In the genomic region with DNA sequence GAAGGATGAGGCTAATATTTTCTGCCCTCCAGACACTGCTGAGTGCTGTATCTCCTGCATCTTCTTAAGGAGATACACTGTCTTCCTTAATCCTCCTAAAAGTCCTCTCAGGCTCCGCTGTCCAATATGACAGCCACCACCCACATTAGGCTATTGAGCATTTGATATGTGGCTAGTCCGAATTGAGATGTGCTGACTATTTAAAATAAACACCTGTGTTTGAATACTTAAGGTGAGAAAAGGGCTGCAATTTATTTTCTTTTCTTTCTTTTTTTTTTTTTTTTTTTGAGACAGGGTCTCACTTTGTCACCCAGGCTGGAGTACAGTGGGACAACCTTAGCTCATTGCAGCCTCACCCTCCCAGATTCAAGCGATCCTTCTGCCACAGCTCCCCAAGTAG, we compare ENCODE assay signal across 27 cellular contexts. TPM values are rescaled to one million over a fixed set of nuclear protein-coding genes. Genes with fewer than 3 reads are reported as not detected.
A peak's percentile ranks its signal among the peaks of the same experiment; 100 is the strongest.
DNase-seq lines count a peak whose midpoint lies in the region; ATAC-seq, FAIRE-seq and TF ChIP-seq lines count a peak whose summit lies in the region.
"Had no signal": no experiment of that assay in that cellular context is flagged by ENCODE, and none has a peak within 500 bp of the region (broad histone marks: within the 10 kb centered on the region; RNA-seq: fewer than 3 reads in every experiment).

No MANE protein-coding gene starts in this region.

- H2BK120ac ChIP-seq in IMR-90 (ENCODE audit: low read depth, low read length), result no peak overlapping the region

- peaks cover 22 to 56% of the 10 kb centered on the region in 2 experiments for H3K79me1 ChIP-seq in IMR-90 (ENCODE audit: low read depth in 1 of 2, low read length in 2 of 2)

- H3K9me3 ChIP-seq in IMR-90 (ENCODE audit: control insufficient read depth, insufficient read depth, low read length) (no peaks in the 10 kb centered on the region), K562 (replicated peaks; ENCODE audit: control insufficient read depth, insufficient read depth, low read depth, low read length) (no peaks in the 10 kb centered on the region)
- H3K9me3 ChIP-seq: BE2C, colonic mucosa, esophagus squamous epithelium, ovary, tibial artery had no signal

- TF ChIP-seq CTCF in 22Rv1 (IDR thresholded peaks at IDR 0.05) (no peak), IMR-90 (conservative IDR thresholded peaks at IDR 0.05; ENCODE audit: low read depth, low read length) (no peak), K562 (IDR thresholded peaks at IDR 0.05 in 2 of 3, conservative IDR thresholded peaks at IDR 0.05 in 1 of 3; ENCODE audit: insufficient read depth in 2 of 3, low read depth in 1 of 3, low read length in 3 of 3) (no peak), CD14-positive monocyte (IDR thresholded peaks at IDR 0.05) (no peak)

- intact Hi-C loops in IMR-90 (cut with micrococcal nuclease), result no loop called here
- intact Hi-C loops in K562 (cut with micrococcal nuclease), result no loop called here
- intact Hi-C loops in CD14-positive monocyte (cut with micrococcal nuclease), result no loop called here

- H4K5ac ChIP-seq in IMR-90 (ENCODE audit: low read depth, low read length), result no peak overlapping the region

- H3K4me1 ChIP-seq in IMR-90 (ENCODE audit: control insufficient read depth, insufficient read depth, low read length) (no peaks in the 10 kb centered on the region), K562 (replicated peaks in 1 of 2; ENCODE audit: control insufficient read depth in 2 of 2, insufficient read depth in 2 of 2, low read length in 2 of 2) (peaks cover 9 to 50% of the 10 kb centered on the region in 2 experiments)
- H3K4me1 ChIP-seq: BE2C had no signal

- H3K36me3 ChIP-seq in IMR-90 (ENCODE audit: control insufficient read depth, insufficient read depth, low read length), result peaks cover 19% of the 10 kb centered on the region
- peaks cover 51% of the 10 kb centered on the region for H3K36me3 ChIP-seq in K562 (ENCODE audit: control insufficient read depth, insufficient read depth, low read length)
- H3K36me3 ChIP-seq: BE2C, ovary had no signal

- H3K27me3 ChIP-seq in IMR-90 (ENCODE audit: control insufficient read depth, insufficient read depth, low read length) (no peaks in the 10 kb centered on the region), K562 (ENCODE audit: control insufficient read depth in 2 of 2, insufficient read depth in 2 of 2, low read length in 2 of 2) (no peaks in the 10 kb centered on the region)
- H3K27me3 ChIP-seq: BE2C, colonic mucosa, esophagus squamous epithelium, ovary, tibial artery had no signal

- TF ChIP-seq RAD21 in IMR-90 (IDR thresholded peaks at IDR 0.05; ENCODE audit: low read length) (no peak), K562 (CRISPR knock-in tag; conservative IDR thresholded peaks at IDR 0.05 in 1 of 2, IDR thresholded peaks at IDR 0.05 in 1 of 2) (no peak)

- peaks cover 28 to 61% (median 56%) of the 10 kb centered on the region in 4 donors for H3K4me1 Mint-ChIP-seq in naive thymus-derived CD8-positive, alpha-beta T cell
- H3K4me1 Mint-ChIP-seq in CD14-positive monocyte, result peaks cover 50% of the 10 kb centered on the region

- no peak for FAIRE-seq in K562 (lab: Jason Lieb, UNC)
- FAIRE-seq: HTR-8/SVneo had no signal

- no peak overlapping the region for H4K91ac ChIP-seq in IMR-90 (ENCODE audit: insufficient read depth, low read depth, low read length)

- no CpG with 5 or more reads among the region's 3 CpGs for WGBS in IMR-90 (ENCODE audit: extremely low coverage in 2 of 2, insufficient read length in 1 of 2), 2 experiments
- WGBS in K562 (ENCODE audit: insufficient coverage, low coverage, missing lambda C conversion rate), result 79% methylated on average over 3 of the region's 3 CpGs

- peak overlapping the region in 2 of 10 donors; percentile 29 to 52 for H3K4me3 Mint-ChIP-seq in naive thymus-derived CD8-positive, alpha-beta T cell
- H3K4me3 Mint-ChIP-seq in CD14-positive monocyte, result no peak overlapping the region
- H3K4me3 Mint-ChIP-seq: T-helper 1 cell treated with Interleukin-12 subunit alpha and Interleukin-12 subunit beta and Interleukin-4 antibody, amounts not matched to agents 30 μg/mL and 1 μg/mL, for 36 hours had no signal

- no peak for DNase-seq in IMR-90
- no peak for DNase-seq in K562 (ENCODE audit: extremely low read depth in 1 of 4, low spot score in 3 of 4)
- DNase-seq in naive thymus-derived CD8-positive, alpha-beta T cell, result no peak
- no peak for DNase-seq in CD14-positive monocyte (ENCODE audit: low spot score)
- DNase-seq: activated CD4-positive, alpha-beta T cell treated with anti-CD3 and anti-CD28 coated beads for 1 hour; activated naive CD4-positive, alpha-beta T cell treated with Interleukin-2 at 50 U/mL for 16 hours; activated T-cell treated with anti-CD3 and anti-CD28 coated beads, Interleukin-2, amount 50 U/mL, for 1 hour; anterior cingulate cortex; BE2C; colonic mucosa; DND-41; endodermal cell; esophagus squamous epithelium; foreskin melanocyte; NCI-H1436; NCI-H2107; NCI-H446; ovary; RPMI8226; tibial artery had no signal

- no peak overlapping the region for H3K18ac ChIP-seq in IMR-90 (ENCODE audit: low read depth, low read length)

- H3K27ac ChIP-seq in 22Rv1, result peak overlapping the region; percentile 98; the same call in 1 of the 2 replicates
- H3K27ac ChIP-seq in IMR-90 (ENCODE audit: insufficient read depth, low read length), result no peak overlapping the region
- H3K27ac ChIP-seq in K562 (ENCODE audit: extremely low read depth, low read depth, low read length), result no peak overlapping the region
- H3K27ac ChIP-seq: colonic mucosa, esophagus squamous epithelium, ovary, SK-N-MC, tibial artery had no signal

- H2AK5ac ChIP-seq in IMR-90 (ENCODE audit: low read depth, low read length), result no peak overlapping the region

- CTCF ChIA-PET in IMR-90 (lab: Yijun Ruan, JAX) (no interaction called here), K562 (lab: Yijun Ruan, JAX; ENCODE audit: low intra/inter-chr PET ratio) (no interaction called here)

- dilution Hi-C loops in IMR-90 (cut with HindIII; ENCODE audit: low sequenced_read_pairs, unreplicated experiment), result no loop called here

- peaks cover 0 to 2% (median 0%) of the 10 kb centered on the region in 5 donors for H3K27me3 Mint-ChIP-seq in naive thymus-derived CD8-positive, alpha-beta T cell
- peaks cover 0 to 3% (median 0%) of the 10 kb centered on the region in 3 donors for H3K27me3 Mint-ChIP-seq in CD14-positive monocyte (ENCODE audit: low read depth in 3 of 3)

- no peak overlapping the region for H2BK5ac ChIP-seq in IMR-90 (ENCODE audit: low read depth, low read length, poor library complexity, severe bottlenecking)

- BruUV-seq in IMR-90 (replicated peaks; lab: Mats Ljungman, UMichigan) (no TSS peak), K562 (replicated peaks; lab: Mats Ljungman, UMichigan) (no TSS peak)

- POLR2A ChIA-PET in IMR-90 (lab: Charles Lee; ENCODE audit: unreplicated experiment), result no interaction called here
- POLR2A ChIA-PET in K562 (lab: Yijun Ruan, JAX), result interaction anchor here (3.0 to 3.1 kb wide), 2 partner anchors 10 to 13 kb away, joined by 13 to 25 read pairs; a partner anchor contains a TSS
- POLR2A ChIA-PET in naive thymus-derived CD8-positive, alpha-beta T cell (lab: Charles Lee), result interaction anchor here (0.6 to 7.4 kb wide), 9 partner anchors 9 to 894 kb away, joined by 4 to 101 read pairs (median 15); a partner anchor contains a TSS

- in situ Hi-C loops in IMR-90 (cut with MboI; ENCODE audit: low sequenced_read_pairs), result no loop called here
- in situ Hi-C loops in K562 (cut with MboI), result no loop called here

- no peak overlapping the region for H2AK9ac ChIP-seq in IMR-90 (replicated peaks; ENCODE audit: low read depth, low read length, poor library complexity)

- ATAC-seq in IMR-90 (ENCODE audit: low read depth) (no peak), K562 (no peak), GM19467 (IDR thresholded peaks at IDR 0.05; ENCODE audit: unreplicated experiment) (no peak), HG03439 (IDR thresholded peaks at IDR 0.05; ENCODE audit: unreplicated experiment) (no peak), GM18517 (IDR thresholded peaks at IDR 0.05; ENCODE audit: unreplicated experiment) (no peak)
- no peak for ATAC-seq in naive thymus-derived CD8-positive, alpha-beta T cell

- H2BK15ac ChIP-seq in IMR-90 (ENCODE audit: low read depth, low read length), result no peak overlapping the region

- no peak overlapping the region for H3K14ac ChIP-seq in IMR-90 (replicated peaks; ENCODE audit: low read depth, low read length)

- H3K56ac ChIP-seq in IMR-90 (ENCODE audit: extremely low read depth, insufficient read depth, low read length), result no peak overlapping the region

- H3K23ac ChIP-seq in IMR-90 (ENCODE audit: low read depth, low read length), result peak overlapping the region; percentile 77; the same call in 1 of the 2 replicates

- H3K4me2 ChIP-seq in IMR-90 (ENCODE audit: low read depth, low read length), result no peak overlapping the region
- peak overlapping the region; percentile 25; the same call in 1 of the 2 replicates for H3K4me2 ChIP-seq in K562 (ENCODE audit: insufficient read depth, low read length)

- H3K36me3 Mint-ChIP-seq in naive thymus-derived CD8-positive, alpha-beta T cell, result peaks cover 0 to 69% (median 4%) of the 10 kb centered on the region in 3 donors
- H3K36me3 Mint-ChIP-seq in CD14-positive monocyte, result peaks cover 36 to 58% of the 10 kb centered on the region in 2 donors

- peaks cover 0 to 2% (median 0%) of the 10 kb centered on the region in 9 donors for H3K9me3 Mint-ChIP-seq in naive thymus-derived CD8-positive, alpha-beta T cell
- peaks cover 0 to 7% (median 0%) of the 10 kb centered on the region in 7 donors for H3K9me3 Mint-ChIP-seq in CD14-positive monocyte
- H3K9me3 Mint-ChIP-seq: endodermal cell; T-helper 1 cell treated with Interleukin-12 subunit alpha and Interleukin-12 subunit beta and Interleukin-4 antibody, amounts not matched to agents 30 μg/mL and 1 μg/mL, for 36 hours had no signal

- peaks cover 22% of the 10 kb centered on the region for H4K20me1 ChIP-seq in IMR-90 (ENCODE audit: insufficient read depth, low read length)
- peaks cover 11% of the 10 kb centered on the region; the same call in 1 of the 2 replicates for H4K20me1 ChIP-seq in K562 (replicated peaks; ENCODE audit: control insufficient read depth, insufficient read depth, low read length)

- no peak for TF ChIP-seq EP300 in K562 (IDR thresholded peaks at IDR 0.05; ENCODE audit: low read length)

- peaks cover 48% of the 10 kb centered on the region for H3K79me2 ChIP-seq in K562 (ENCODE audit: control insufficient read depth, insufficient read depth, low read length)

- H3K27ac Mint-ChIP-seq in naive thymus-derived CD8-positive, alpha-beta T cell, result peak overlapping the region in 8 of 10 donors; percentile 24 to 97 (median 64)
- H3K27ac Mint-ChIP-seq in CD14-positive monocyte, result peak overlapping the region in 3 of 7 donors; percentile 57 to 63 (median 59)
- H3K27ac Mint-ChIP-seq: endodermal cell had no signal

- no peak overlapping the region for H4K8ac ChIP-seq in IMR-90 (ENCODE audit: low read depth in 2 of 2, low read length in 2 of 2)

- H3K9me1 ChIP-seq in IMR-90 (ENCODE audit: insufficient read depth, low read length) (no peaks in the 10 kb centered on the region), K562 (ENCODE audit: control insufficient read depth, insufficient read depth, low read length) (peaks cover 2% of the 10 kb centered on the region)

- H3K4ac ChIP-seq in IMR-90 (ENCODE audit: low read depth, low read length), result no peak overlapping the region

- H3K9ac ChIP-seq in IMR-90 (ENCODE audit: low read depth, low read length) (no peak overlapping the region), K562 (ENCODE audit: insufficient read depth in 1 of 2, low read depth in 2 of 2, low read length in 2 of 2) (no peak overlapping the region)

- H3K4me3 ChIP-seq in IMR-90 (ENCODE audit: insufficient read depth, low read depth, low read length) (no peak overlapping the region), K562 (no peak overlapping the region)
- H3K4me3 ChIP-seq: colonic mucosa, esophagus squamous epithelium, ovary, SK-N-MC, tibial artery had no signal

- H2BK20ac ChIP-seq in IMR-90 (ENCODE audit: low read depth, low read length), result no peak overlapping the region

- H2AFZ ChIP-seq in IMR-90 (replicated peaks; ENCODE audit: low read length, poor library complexity), result no peak overlapping the region
- H2AFZ ChIP-seq in K562 (ENCODE audit: low read depth, low read length), result no peak overlapping the region

- TF ChIP-seq POLR2A in IMR-90 (IDR thresholded peaks at IDR 0.05; ENCODE audit: low read depth, low read length) (no peak), K562 (conservative IDR thresholded peaks at IDR 0.05) (0 out of 2 replicates have a peak, but pooled peaks have one; percentile 25)

RNA-seq across cellular contexts. Expression of a gene that starts 3.1 kb away (rescaled TPM):
- 4.1 and 4.4 TPM in 2 replicates for total RNA-seq in IMR-90 (2012; rRNA removed)
- polyA plus RNA-seq in IMR-90 (2012; rRNA removed), result 26.9 TPM in 2 replicates
- polyA plus RNA-seq in IMR-90 (2012; cell fraction: cytosol; rRNA removed), result 15.3 and 19.7 TPM in 2 replicates
- polyA plus RNA-seq in IMR-90 (2012; cell fraction: nucleus; rRNA removed; ENCODE audit: low replicate concordance), result 198 and 258 TPM in 2 replicates
- total RNA-seq in K562 (2011; cell fraction: chromatin; rRNA removed; ENCODE audit: low replicate concordance), result 218 and 476 TPM in 2 replicates
- total RNA-seq in K562 (2011; cell fraction: nucleolus; rRNA removed), result 277 and 305 TPM in 2 replicates
- total RNA-seq in K562 (2011; cell fraction: nucleoplasm; rRNA removed), result 220 and 224 TPM in 2 replicates
- total RNA-seq in K562 (2014; rRNA removed), result 14.5 and 17.9 TPM in 2 replicates
- 11.8 and 14.6 TPM in 2 replicates for total RNA-seq in K562 (2014; rRNA removed; fragmentation: Illumina TruSeq; extraction: Trizol)
- total RNA-seq in K562 (2015; rRNA removed; fragmentation: Illumina TruSeq; extraction: Trizol), result 19.5 TPM in 2 replicates
- total RNA-seq in K562 (2021), result 43.0 and 54.6 TPM in 2 replicates
- 46.6 and 77.3 TPM in 2 replicates for polyA plus RNA-seq in K562 (2011; rRNA removed)
- 39.5 and 39.8 TPM in 2 replicates for polyA plus RNA-seq in K562 (2011; cell fraction: cytosol; rRNA removed)
- 710 and 718 TPM in 2 replicates for polyA plus RNA-seq in K562 (2011; cell fraction: nucleus; rRNA removed)
- 41.6 and 85.7 TPM in 2 replicates for polyA plus RNA-seq in K562 (2012)
- polyA plus RNA-seq in K562 (2014; fragmentation: Illumina TruSeq; extraction: Trizol), result 27.5 and 35.1 TPM in 2 replicates
- polyA plus RNA-seq in K562 (2014; fragmentation: Nextera tagmentation; extraction: Ambion mirVana), result 1 to 10 TPM; 1.8 to 3.3 TPM
- polyA plus RNA-seq in K562 (2014; rRNA removed), result 43.1 and 57.1 TPM in 2 replicates
- polyA minus RNA-seq in K562 (2011; rRNA and poly(A)+ RNA removed), result 21.7 and 27.1 TPM in 2 replicates
- 13.8 and 17.8 TPM in 2 replicates for polyA minus RNA-seq in K562 (2011; cell fraction: cytosol; rRNA and poly(A)+ RNA removed)
- polyA minus RNA-seq in K562 (2011; cell fraction: nucleus; rRNA and poly(A)+ RNA removed), result 113 and 127 TPM in 2 replicates
- total RNA-seq in naive thymus-derived CD8-positive, alpha-beta T cell, result 10 to 100 TPM; 60.3 to 66.4 TPM
- polyA plus RNA-seq in naive thymus-derived CD8-positive, alpha-beta T cell, result 1 to 10 TPM; 5.3 to 9.9 (median 7.0) TPM
- 10 to 100 TPM; 14.9 to 15.5 TPM for polyA plus RNA-seq in CD14-positive monocyte

RNA-seq across cellular contexts. Expression of a gene that starts 12.0 kb away (rescaled TPM):
- total RNA-seq in IMR-90 (2012; rRNA removed) (12.5 and 13.1 TPM in 2 replicates), K562 (2014; rRNA removed) (33.9 and 44.9 TPM in 2 replicates), K562 (2014; rRNA removed; fragmentation: Illumina TruSeq; extraction: Trizol) (10.4 and 11.9 TPM in 2 replicates), K562 (2015; rRNA removed; fragmentation: Illumina TruSeq; extraction: Trizol) (22.3 and 23.1 TPM in 2 replicates), K562 (2021) (73.4 and 74.0 TPM in 2 replicates)
- polyA plus RNA-seq in IMR-90 (2012; rRNA removed) (62.5 and 63.3 TPM in 2 replicates), K562 (2011; rRNA removed) (10.1 and 27.3 TPM in 2 replicates), K562 (2014; fragmentation: Illumina TruSeq; extraction: Trizol) (23.0 and 26.8 TPM in 2 replicates), K562 (2014; fragmentation: Nextera tagmentation; extraction: Ambion mirVana) (10 to 100 TPM in 1 of 2 experiments, 1 to 10 TPM in 1; 5.6 to 10.1 TPM), K562 (2014; rRNA removed) (30.6 and 38.5 TPM in 2 replicates), CD14-positive monocyte (100 to 1,000 TPM; 138 to 228 TPM)
- 57.3 and 109 TPM in 2 replicates for polyA plus RNA-seq in IMR-90 (2012; cell fraction: cytosol; rRNA removed)
- polyA plus RNA-seq in IMR-90 (2012; cell fraction: nucleus; rRNA removed; ENCODE audit: low replicate concordance), result 111 and 160 TPM in 2 replicates
- 73.3 and 139 TPM in 2 replicates for total RNA-seq in K562 (2011; cell fraction: chromatin; rRNA removed; ENCODE audit: low replicate concordance)
- 101 and 121 TPM in 2 replicates for total RNA-seq in K562 (2011; cell fraction: nucleolus; rRNA removed)
- total RNA-seq in K562 (2011; cell fraction: nucleoplasm; rRNA removed), result 105 and 137 TPM in 2 replicates
- 16.7 and 26.5 TPM in 2 replicates for polyA plus RNA-seq in K562 (2011; cell fraction: cytosol; rRNA removed)
- 38.3 and 46.1 TPM in 2 replicates for polyA plus RNA-seq in K562 (2011; cell fraction: nucleus; rRNA removed)
- 29.5 and 50.0 TPM in 2 replicates for polyA plus RNA-seq in K562 (2012)
- polyA minus RNA-seq in K562 (2011; rRNA and poly(A)+ RNA removed), result 7.9 and 11.1 TPM in 2 replicates
- 32.5 and 35.6 TPM in 2 replicates for polyA minus RNA-seq in K562 (2011; cell fraction: cytosol; rRNA and poly(A)+ RNA removed)
- polyA minus RNA-seq in K562 (2011; cell fraction: nucleus; rRNA and poly(A)+ RNA removed), result 21.7 and 28.1 TPM in 2 replicates
- total RNA-seq in naive thymus-derived CD8-positive, alpha-beta T cell, result 100 to 1,000 TPM; 212 to 215 TPM
- 100 to 1,000 TPM; 259 to 372 (median 327) TPM for polyA plus RNA-seq in naive thymus-derived CD8-positive, alpha-beta T cell

RNA-seq across cellular contexts. Expression of a gene that starts 12.5 kb away (rescaled TPM):
- total RNA-seq in IMR-90 (2012; rRNA removed) (24.4 and 41.7 TPM in 2 replicates), K562 (2014; rRNA removed) (292 and 358 TPM in 2 replicates), K562 (2014; rRNA removed; fragmentation: Illumina TruSeq; extraction: Trizol) (216 and 230 TPM in 2 replicates), K562 (2015; rRNA removed; fragmentation: Illumina TruSeq; extraction: Trizol) (236 and 241 TPM in 2 replicates), K562 (2021) (150 and 172 TPM in 2 replicates)
- polyA plus RNA-seq in IMR-90 (2012; rRNA removed) (76.5 and 92.1 TPM in 2 replicates), K562 (2011; rRNA removed) (125 and 200 TPM in 2 replicates), K562 (2014; fragmentation: Illumina TruSeq; extraction: Trizol) (301 and 322 TPM in 2 replicates), K562 (2014; fragmentation: Nextera tagmentation; extraction: Ambion mirVana) (1 to 10 TPM; 6.8 to 8.7 TPM), K562 (2014; rRNA removed) (472 and 475 TPM in 2 replicates), CD14-positive monocyte (10 to 100 TPM; 26.0 to 28.4 TPM)
- polyA plus RNA-seq in IMR-90 (2012; cell fraction: cytosol; rRNA removed), result 14.6 and 24.2 TPM in 2 replicates
- 12.9 and 43.5 TPM in 2 replicates for polyA plus RNA-seq in IMR-90 (2012; cell fraction: nucleus; rRNA removed; ENCODE audit: low replicate concordance)
- 67.5 and 110 TPM in 2 replicates for total RNA-seq in K562 (2011; cell fraction: chromatin; rRNA removed; ENCODE audit: low replicate concordance)
- 84.5 and 92.7 TPM in 2 replicates for total RNA-seq in K562 (2011; cell fraction: nucleolus; rRNA removed)
- 89.2 and 96.6 TPM in 2 replicates for total RNA-seq in K562 (2011; cell fraction: nucleoplasm; rRNA removed)
- 76.6 and 97.7 TPM in 2 replicates for polyA plus RNA-seq in K562 (2011; cell fraction: cytosol; rRNA removed)
- 182 and 189 TPM in 2 replicates for polyA plus RNA-seq in K562 (2011; cell fraction: nucleus; rRNA removed)
- 199 and 305 TPM in 2 replicates for polyA plus RNA-seq in K562 (2012)
- polyA minus RNA-seq in K562 (2011; rRNA and poly(A)+ RNA removed), result 62.1 and 76.4 TPM in 2 replicates
- polyA minus RNA-seq in K562 (2011; cell fraction: cytosol; rRNA and poly(A)+ RNA removed), result 33.4 and 35.0 TPM in 2 replicates
- 42.8 and 58.6 TPM in 2 replicates for polyA minus RNA-seq in K562 (2011; cell fraction: nucleus; rRNA and poly(A)+ RNA removed)
- total RNA-seq in naive thymus-derived CD8-positive, alpha-beta T cell, result 10 to 100 TPM; 30.4 to 36.6 TPM
- polyA plus RNA-seq in naive thymus-derived CD8-positive, alpha-beta T cell, result 10 to 100 TPM; 33.4 to 38.2 (median 35.5) TPM

RNA-seq across cellular contexts. Expression of a gene that starts 12.8 kb away (rescaled TPM):
- total RNA-seq in IMR-90 (2012; rRNA removed) (68.9 and 73.8 TPM in 2 replicates), K562 (2014; rRNA removed) (139 and 160 TPM in 2 replicates), K562 (2014; rRNA removed; fragmentation: Illumina TruSeq; extraction: Trizol) (69.9 and 87.1 TPM in 2 replicates), K562 (2015; rRNA removed; fragmentation: Illumina TruSeq; extraction: Trizol) (146 TPM in 2 replicates), K562 (2021) (108 and 117 TPM in 2 replicates)
- polyA plus RNA-seq in IMR-90 (2012; rRNA removed) (81.6 and 88.0 TPM in 2 replicates), K562 (2011; rRNA removed) (51.8 and 80.5 TPM in 2 replicates), K562 (2014; fragmentation: Illumina TruSeq; extraction: Trizol) (83.4 and 93.1 TPM in 2 replicates), K562 (2014; fragmentation: Nextera tagmentation; extraction: Ambion mirVana) (10 to 100 TPM in 1 of 2 experiments, 1 to 10 TPM in 1; 8.9 to 27.6 TPM), K562 (2014; rRNA removed) (89.3 and 113 TPM in 2 replicates), CD14-positive monocyte (10 to 100 TPM; 33.3 to 37.3 TPM)
- 44.6 and 48.8 TPM in 2 replicates for polyA plus RNA-seq in IMR-90 (2012; cell fraction: cytosol; rRNA removed)
- polyA plus RNA-seq in IMR-90 (2012; cell fraction: nucleus; rRNA removed; ENCODE audit: low replicate concordance), result 196 and 239 TPM in 2 replicates
- 140 and 282 TPM in 2 replicates for total RNA-seq in K562 (2011; cell fraction: chromatin; rRNA removed; ENCODE audit: low replicate concordance)
- 158 and 186 TPM in 2 replicates for total RNA-seq in K562 (2011; cell fraction: nucleolus; rRNA removed)
- total RNA-seq in K562 (2011; cell fraction: nucleoplasm; rRNA removed), result 84.4 and 113 TPM in 2 replicates
- polyA plus RNA-seq in K562 (2011; cell fraction: cytosol; rRNA removed), result 64.4 and 91.4 TPM in 2 replicates
- 147 and 197 TPM in 2 replicates for polyA plus RNA-seq in K562 (2011; cell fraction: nucleus; rRNA removed)
- polyA plus RNA-seq in K562 (2012), result 79.7 and 86.5 TPM in 2 replicates
- polyA minus RNA-seq in K562 (2011; rRNA and poly(A)+ RNA removed), result 75.9 and 79.2 TPM in 2 replicates
- polyA minus RNA-seq in K562 (2011; cell fraction: cytosol; rRNA and poly(A)+ RNA removed), result 80.6 and 85.6 TPM in 2 replicates
- 74.7 and 86.1 TPM in 2 replicates for polyA minus RNA-seq in K562 (2011; cell fraction: nucleus; rRNA and poly(A)+ RNA removed)
- total RNA-seq in naive thymus-derived CD8-positive, alpha-beta T cell, result 10 to 100 TPM; 53.3 to 59.0 TPM
- 10 to 100 TPM; 71.3 to 83.7 (median 74.1) TPM for polyA plus RNA-seq in naive thymus-derived CD8-positive, alpha-beta T cell

RNA-seq across cellular contexts. Expression of a gene that starts 15.7 kb away (rescaled TPM):
- total RNA-seq in IMR-90 (2012; rRNA removed), result 5.8 and 6.8 TPM in 2 replicates
- 12.7 and 13.0 TPM in 2 replicates for polyA plus RNA-seq in IMR-90 (2012; rRNA removed)
- 6.9 and 17.4 TPM in 2 replicates for polyA plus RNA-seq in IMR-90 (2012; cell fraction: cytosol; rRNA removed)
- polyA plus RNA-seq in IMR-90 (2012; cell fraction: nucleus; rRNA removed; ENCODE audit: low replicate concordance), result 10.1 and 18.2 TPM in 2 replicates
- 8.2 and 25.6 TPM in 2 replicates for total RNA-seq in K562 (2011; cell fraction: chromatin; rRNA removed; ENCODE audit: low replicate concordance)
- 20.4 and 20.8 TPM in 2 replicates for total RNA-seq in K562 (2011; cell fraction: nucleolus; rRNA removed)
- total RNA-seq in K562 (2011; cell fraction: nucleoplasm; rRNA removed), result 13.3 and 13.4 TPM in 2 replicates
- total RNA-seq in K562 (2014; rRNA removed), result 11.9 and 12.2 TPM in 2 replicates
- total RNA-seq in K562 (2014; rRNA removed; fragmentation: Illumina TruSeq; extraction: Trizol), result 5.6 and 5.9 TPM in 2 replicates
- 8.2 and 8.4 TPM in 2 replicates for total RNA-seq in K562 (2015; rRNA removed; fragmentation: Illumina TruSeq; extraction: Trizol)
- total RNA-seq in K562 (2021), result 10.0 and 11.1 TPM in 2 replicates
- 5.8 and 9.4 TPM in 2 replicates for polyA plus RNA-seq in K562 (2011; rRNA removed)
- polyA plus RNA-seq in K562 (2011; cell fraction: cytosol; rRNA removed), result 9.0 and 12.6 TPM in 2 replicates
- polyA plus RNA-seq in K562 (2011; cell fraction: nucleus; rRNA removed), result 13.4 and 20.4 TPM in 2 replicates
- 9.5 and 11.3 TPM in 2 replicates for polyA plus RNA-seq in K562 (2012)
- 7.1 TPM in 2 replicates for polyA plus RNA-seq in K562 (2014; fragmentation: Illumina TruSeq; extraction: Trizol)
- under 1 TPM; 0.21 to 0.30 TPM for polyA plus RNA-seq in K562 (2014; fragmentation: Nextera tagmentation; extraction: Ambion mirVana)
- polyA plus RNA-seq in K562 (2014; rRNA removed), result 8.7 and 10.3 TPM in 2 replicates
- 7.1 and 7.7 TPM in 2 replicates for polyA minus RNA-seq in K562 (2011; rRNA and poly(A)+ RNA removed)
- polyA minus RNA-seq in K562 (2011; cell fraction: cytosol; rRNA and poly(A)+ RNA removed), result 6.3 and 7.0 TPM in 2 replicates
- polyA minus RNA-seq in K562 (2011; cell fraction: nucleus; rRNA and poly(A)+ RNA removed), result 11.4 and 12.3 TPM in 2 replicates
- 10 to 100 TPM; 29.7 to 33.6 TPM for total RNA-seq in naive thymus-derived CD8-positive, alpha-beta T cell
- polyA plus RNA-seq in naive thymus-derived CD8-positive, alpha-beta T cell, result 10 to 100 TPM; 10.4 to 13.4 (median 10.7) TPM
- 10 to 100 TPM; 12.2 to 16.5 TPM for polyA plus RNA-seq in CD14-positive monocyte
